10 cellular contexts compared by ENCODE assay signal in the genomic region with DNA sequence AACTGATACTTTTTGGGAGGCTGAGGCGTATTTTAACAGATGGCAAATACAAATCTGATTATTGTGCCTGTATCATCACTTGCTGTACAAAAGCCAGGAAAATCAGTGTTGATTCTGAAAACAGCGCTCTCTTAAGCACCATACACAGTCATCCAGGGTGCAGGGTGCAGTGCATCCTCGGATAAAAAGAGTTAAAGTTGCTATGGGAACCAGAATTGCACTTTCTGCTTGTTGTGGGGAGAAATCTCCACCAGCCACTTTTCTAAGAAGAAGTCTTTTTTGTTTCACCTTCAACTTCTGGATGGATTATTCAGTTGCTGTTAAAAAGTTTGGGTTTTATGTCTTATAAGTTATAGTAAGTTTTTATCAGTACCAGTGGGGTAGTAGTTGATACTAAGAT. TPM values are rescaled to one million over a fixed set of nuclear protein-coding genes. Genes with fewer than 3 reads are reported as not detected.
DNase-seq lines count a peak whose midpoint lies in the region; ATAC-seq, FAIRE-seq and TF ChIP-seq lines count a peak whose summit lies in the region.
"Had no signal": no experiment of that assay in that cellular context is flagged by ENCODE, and none has a peak within 500 bp of the region (broad histone marks: within the 10 kb centered on the region; RNA-seq: fewer than 3 reads in every experiment).

No MANE protein-coding gene starts in this region.

- peaks cover 37% of the 10 kb centered on the region for H3F3A ChIP-seq in PC-9 (ENCODE audit: insufficient read depth, low read depth)

- intact Hi-C loops in PC-9 (cut with micrococcal nuclease; ENCODE audit: unreplicated experiment): loop anchor here (10.0 kb wide), 1 partner anchor 142 kb away; no protein-coding TSS in a partner anchor

- H3K9me3 ChIP-seq in BLaER1: no peaks in the 10 kb centered on the region
- no peaks in the 10 kb centered on the region for H3K9me3 ChIP-seq in PC-9 (ENCODE audit: insufficient read depth, low read depth)
- no peaks in the 10 kb centered on the region for H3K9me3 ChIP-seq in fibroblast of lung (ENCODE audit: control insufficient read depth, insufficient read depth, low read depth, low read length)

- CTCF ChIA-PET in PC-9 (lab: Charles Lee): interaction anchor here (0.5 kb wide), 1 partner anchor 38 kb away, joined by 3 read pairs; no protein-coding TSS in a partner anchor

- H3K79me2 ChIP-seq in PC-9 (ENCODE audit: low read depth) (peaks cover 81% of the 10 kb centered on the region), fibroblast of lung (ENCODE audit: control insufficient read depth, insufficient read depth, low read length) (peaks cover 86% of the 10 kb centered on the region)

- no peak for ATAC-seq in HG03457 (IDR thresholded peaks at IDR 0.05; ENCODE audit: unreplicated experiment)
- ATAC-seq in HG02642 (IDR thresholded peaks at IDR 0.05; ENCODE audit: poor library complexity, unreplicated experiment): no peak
- ATAC-seq: T-helper 17 cell had no signal

- H3K27me3 ChIP-seq in BLaER1 (no peaks in the 10 kb centered on the region), PC-9 (ENCODE audit: insufficient read depth, low read depth) (no peaks in the 10 kb centered on the region), fibroblast of lung (ENCODE audit: control insufficient read depth, insufficient read depth, low read length) (no peaks in the 10 kb centered on the region)

- H3K4me2 ChIP-seq in BLaER1 (peak overlapping the region; percentile 78), PC-9 (peak overlapping the region; percentile 95), fibroblast of lung (ENCODE audit: extremely low read depth, insufficient read depth, low read length) (peak overlapping the region; percentile 69)

- H3K36me3 ChIP-seq in BLaER1: peaks cover 19% of the 10 kb centered on the region; the same call in 1 of the 2 replicates
- H3K36me3 ChIP-seq in PC-9 (ENCODE audit: low read depth): no peaks in the 10 kb centered on the region
- H3K36me3 ChIP-seq in fibroblast of lung (ENCODE audit: control insufficient read depth, insufficient read depth, low read length): no peaks in the 10 kb centered on the region

- FAIRE-seq in RCC 7860 (lab: Jason Lieb, UNC): no peak

- no TSS peak for BruUV-seq in PC-9 (replicated peaks; lab: Mats Ljungman, UMichigan)

- POLR2A ChIA-PET in PC-9 (lab: Charles Lee; ENCODE audit: unreplicated experiment): interaction anchor here (0.6 to 0.7 kb wide), 4 partner anchors 61 to 291 kb away, joined by 3 to 8 read pairs (median 4); no protein-coding TSS in a partner anchor

- no peak overlapping the region for H3K27ac ChIP-seq in BLaER1
- no peak overlapping the region for H3K27ac ChIP-seq in PC-9
- H3K27ac ChIP-seq in fibroblast of lung (ENCODE audit: insufficient read depth, low read length): peak overlapping the region; percentile 8

- H4K20me1 ChIP-seq in BLaER1 (peaks cover 82% of the 10 kb centered on the region), PC-9 (ENCODE audit: insufficient read depth) (peaks cover 4% of the 10 kb centered on the region; the same call in 1 of the 2 replicates), fibroblast of lung (ENCODE audit: control insufficient read depth, extremely low read depth, insufficient read depth, low read length) (peaks cover 3% of the 10 kb centered on the region)

- H3K9ac ChIP-seq in BLaER1 (no peak overlapping the region), fibroblast of lung (ENCODE audit: insufficient read depth, low read length) (no peak overlapping the region)

- DNase-seq in PC-9 (no peak), fibroblast of lung (ENCODE audit: low read depth in 2 of 2) (peak in 1 of 2 donors; percentile 48), renal cortical epithelial cell (ENCODE audit: low read depth) (peak; percentile 27), RCC 7860 (ENCODE audit: low spot score) (no peak), NCI-H187 (lab: John Stamatoyannopoulos, UW) (no peak)
- DNase-seq: amygdala, T-helper 17 cell had no signal

- H3K4me3 ChIP-seq in BLaER1 (no peak overlapping the region; the same call in 1 of the 2 replicates), PC-9 (no peak overlapping the region), fibroblast of lung (replicated peaks in 1 of 4; ENCODE audit: control extremely low read depth in 1 of 4, insufficient read depth in 1 of 4, low read depth in 3 of 4, low read length in 4 of 4) (peak overlapping the region; percentile 2 to 93 (median 82))

- no peak for TF ChIP-seq CTCF in PC-9 (conservative IDR thresholded peaks at IDR 0.05)
- TF ChIP-seq CTCF in fibroblast of lung (conservative IDR thresholded peaks at IDR 0.05 in 1 of 2, IDR thresholded peaks at IDR 0.05 in 1 of 2; ENCODE audit: low read depth in 1 of 2, low read length in 2 of 2): no peak

- no peaks in the 10 kb centered on the region for H3K9me2 ChIP-seq in PC-9 (ENCODE audit: insufficient read depth)

- H3K4me1 ChIP-seq in BLaER1: peaks cover 67% of the 10 kb centered on the region
- peaks cover 64% of the 10 kb centered on the region for H3K4me1 ChIP-seq in PC-9 (replicated peaks; ENCODE audit: insufficient read depth)
- peaks cover 14% of the 10 kb centered on the region for H3K4me1 ChIP-seq in fibroblast of lung (ENCODE audit: control insufficient read depth, extremely low read depth, insufficient read depth, low read length)

- H2AFZ ChIP-seq in PC-9: no peak overlapping the region
- H2AFZ ChIP-seq in fibroblast of lung (ENCODE audit: low read length): no peak overlapping the region

RNA-seq across cellular contexts. Expression of gene LAMC1, which starts 3.8 kb away (rescaled TPM):
- total RNA-seq in PC-9 (2021) (95.5 and 121 TPM in 2 replicates), fibroblast of lung (408 and 477 TPM in 2 replicates), renal cortical epithelial cell (241 and 266 TPM in 2 replicates)
- polyA plus RNA-seq in fibroblast of lung: 270 and 604 TPM in 2 replicates
- polyA plus RNA-seq in fibroblast of lung (2012): 171 and 508 TPM in 2 replicates
- polyA minus RNA-seq in fibroblast of lung (ENCODE audit: low replicate concordance): 458 and 626 TPM in 2 replicates

Comparison
In these comparisons a context has a peak if more than half of its experiments do, and no peak if none do; other contexts are left out.
1. H3K4me3 ChIP-seq: peak in fibroblast of lung (4 of 4); none in BLaER1 (single experiment) and PC-9 (single experiment).
2. Peak in every context shown above with its lines, with median percentiles within 50 percentile points of each other: H3K4me2 ChIP-seq.